Comparison of ENCODE assay signal across 24 cellular contexts in the genomic region with DNA sequence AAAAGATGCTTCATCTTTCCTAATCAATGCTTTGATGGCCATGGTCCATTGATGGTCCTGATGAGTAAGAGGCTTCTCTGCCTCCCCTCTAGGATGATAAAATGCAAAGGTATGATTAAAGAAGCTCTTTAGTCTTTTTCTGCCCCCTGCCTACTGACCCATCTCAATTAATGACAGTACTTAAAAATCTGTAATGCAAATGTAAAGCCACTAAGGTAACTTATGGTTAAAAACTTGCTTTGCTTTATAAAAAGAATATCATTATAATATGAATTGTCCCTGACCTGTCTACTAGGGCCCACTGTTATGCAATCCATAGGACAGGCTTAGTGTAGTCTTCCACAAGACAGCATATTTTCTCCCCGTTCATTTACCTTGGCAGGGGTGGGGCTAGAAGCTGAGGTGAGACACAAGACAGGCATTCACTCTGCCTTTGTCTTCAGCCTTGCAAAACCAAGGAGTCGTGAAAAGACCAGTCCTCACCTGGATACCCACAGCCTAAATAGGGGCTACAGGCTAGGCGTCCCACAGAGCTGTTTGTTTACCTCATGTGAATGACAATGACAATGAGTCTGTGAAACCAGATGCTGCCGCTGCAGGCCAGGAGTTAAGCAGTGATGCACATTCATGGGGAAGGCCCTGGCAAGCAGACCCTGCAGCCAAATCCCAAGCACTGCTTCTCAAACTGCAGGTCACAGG.
DNase-seq lines count a peak whose midpoint lies in the region; ATAC-seq and TF ChIP-seq lines count a peak whose summit lies in the region.
"Had no signal": no experiment of that assay in that cellular context is flagged by ENCODE, and none has a peak within 500 bp of the region (broad histone marks: within the 10 kb centered on the region; RNA-seq: fewer than 3 reads in every experiment).

No MANE protein-coding gene starts in this region.

- DNase-seq in COLO668 (lab: John Stamatoyannopoulos, UW; ENCODE audit: unreplicated experiment) (peak; percentile 39), NCI-H748 (lab: John Stamatoyannopoulos, UW; ENCODE audit: unreplicated experiment) (peak; percentile 96), foreskin keratinocyte (peak; percentile 52 to 84), GDM1 (lab: John Stamatoyannopoulos, UW) (no peak)
- DNase-seq: activated CD4-positive, CD25-positive, alpha-beta regulatory T cell treated with anti-CD3 and anti-CD28 coated beads, Interleukin-2, amount 50 U/mL, for 72 hours; activated naive CD4-positive, alpha-beta T cell treated with anti-CD3 and anti-CD28 coated beads, Interleukin-2, amount 50 U/mL, for 16 hours; activated T-cell treated with anti-CD3 and anti-CD28 coated beads, Interleukin-2, amount 50 U/mL, for 48 hours; aorta; C1 segment of cervical spinal cord; GF-D8; immature natural killer cell; left ventricle myocardium superior; mucosa of descending colon; NCI-H1105; NCI-H446; stimulated activated naive CD4-positive, alpha-beta T cell had no signal

- peak overlapping the region; percentile 89 for H3K27ac ChIP-seq in HUES48 (ENCODE audit: low read depth, low read length)
- H3K27ac ChIP-seq in foreskin keratinocyte, result no peak overlapping the region
- H3K27ac ChIP-seq: esophagus muscularis mucosa, neutrophil, skin epidermis, thoracic aorta had no signal

- no peaks in the 10 kb centered on the region for H3K27me3 ChIP-seq in HUES48 (ENCODE audit: control insufficient read depth, insufficient read depth, low read length)
- no peaks in the 10 kb centered on the region for H3K27me3 ChIP-seq in foreskin keratinocyte
- H3K27me3 ChIP-seq: esophagus muscularis mucosa, neutrophil had no signal

- H3K36me3 ChIP-seq in HUES48 (ENCODE audit: control insufficient read depth, insufficient read depth, low read length), result no peaks in the 10 kb centered on the region
- H3K36me3 ChIP-seq: esophagus muscularis mucosa, neutrophil, thoracic aorta had no signal

- H3K9me3 ChIP-seq in HUES48 (ENCODE audit: control insufficient read depth, insufficient read depth, low read length), result no peaks in the 10 kb centered on the region
- H3K9me3 ChIP-seq: esophagus muscularis mucosa, mucosa of descending colon, neutrophil, thoracic aorta had no signal

- H3K4me3 ChIP-seq in HUES48 (ENCODE audit: low read depth, low read length), result no peak overlapping the region
- H3K4me3 ChIP-seq: esophagus muscularis mucosa, mucosa of descending colon, skin epidermis, thoracic aorta had no signal

- H3K9ac ChIP-seq in HUES48 (ENCODE audit: low read depth, low read length), result 0 out of 2 replicates have a peak overlapping the region, but pooled peaks have one; percentile 2

- peak; percentile 91 for ATAC-seq in foreskin keratinocyte
- ATAC-seq in HG02981 (IDR thresholded peaks at IDR 0.05; ENCODE audit: unreplicated experiment), result no peak
- no peak for ATAC-seq in GM21526 (IDR thresholded peaks at IDR 0.05; ENCODE audit: low FRiP score, unreplicated experiment)
- no peak for ATAC-seq in HG02870 (IDR thresholded peaks at IDR 0.05; ENCODE audit: unreplicated experiment)
- ATAC-seq: left ventricle myocardium superior, mucosa of descending colon had no signal

- H3K4me1 ChIP-seq in HUES48 (ENCODE audit: control insufficient read depth, insufficient read depth, low read length), result peaks cover 64% of the 10 kb centered on the region
- H3K4me1 ChIP-seq in foreskin keratinocyte, result no peaks in the 10 kb centered on the region

- TF ChIP-seq CTCF in foreskin keratinocyte (conservative IDR thresholded peaks at IDR 0.05), result no peak
